8 cellular contexts compared by ENCODE assay signal in the genomic region with DNA sequence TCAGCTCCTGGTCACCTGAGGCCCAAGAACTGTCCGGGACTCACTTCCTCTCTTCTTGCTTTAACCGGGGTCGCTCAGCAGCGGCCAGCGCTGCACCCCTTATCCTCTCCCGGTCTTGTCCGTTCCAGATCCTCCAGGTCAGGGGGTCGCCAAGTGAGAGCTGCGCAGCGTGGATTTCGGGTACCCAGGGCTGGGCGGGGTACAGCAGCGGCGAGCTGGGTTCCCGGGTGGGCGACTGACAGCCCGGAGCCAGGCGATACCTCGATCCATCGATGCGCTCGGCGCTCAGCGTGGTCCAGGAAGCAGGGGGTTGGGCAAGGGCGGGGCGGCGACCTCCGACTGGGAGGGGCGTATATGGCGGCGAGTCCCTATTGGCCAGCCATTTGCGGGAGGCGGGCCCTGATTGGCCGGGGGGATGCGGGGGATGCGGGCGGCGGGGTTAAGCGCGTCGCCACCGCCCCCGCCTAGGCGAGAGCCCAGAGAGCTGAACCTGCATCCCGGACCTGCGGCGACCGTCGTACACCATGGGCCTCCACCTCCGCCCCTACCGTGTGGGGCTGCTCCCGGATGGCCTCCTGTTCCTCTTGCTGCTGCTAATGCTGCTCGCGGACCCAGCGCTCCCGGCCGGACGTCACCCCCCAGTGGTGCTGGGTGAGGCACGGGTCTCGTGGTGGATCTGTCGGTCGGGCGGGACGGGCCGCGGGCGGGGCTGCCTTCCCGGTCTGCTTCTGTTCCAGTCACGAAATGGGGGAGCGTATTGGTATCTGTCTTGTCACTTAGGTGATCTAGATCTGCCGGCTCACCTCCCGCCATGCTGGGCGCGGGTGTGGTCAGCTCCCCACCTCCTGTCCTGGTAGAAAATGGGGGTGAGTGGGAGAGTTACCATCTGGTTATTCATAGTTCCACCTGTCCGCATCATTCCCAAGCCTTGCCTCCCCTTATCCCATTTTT. TPM values are rescaled to one million over a fixed set of nuclear protein-coding genes. Genes with fewer than 3 reads are reported as not detected.
DNase-seq lines count a peak whose midpoint lies in the region; ATAC-seq and TF ChIP-seq lines count a peak whose summit lies in the region.

A gene with protein sequence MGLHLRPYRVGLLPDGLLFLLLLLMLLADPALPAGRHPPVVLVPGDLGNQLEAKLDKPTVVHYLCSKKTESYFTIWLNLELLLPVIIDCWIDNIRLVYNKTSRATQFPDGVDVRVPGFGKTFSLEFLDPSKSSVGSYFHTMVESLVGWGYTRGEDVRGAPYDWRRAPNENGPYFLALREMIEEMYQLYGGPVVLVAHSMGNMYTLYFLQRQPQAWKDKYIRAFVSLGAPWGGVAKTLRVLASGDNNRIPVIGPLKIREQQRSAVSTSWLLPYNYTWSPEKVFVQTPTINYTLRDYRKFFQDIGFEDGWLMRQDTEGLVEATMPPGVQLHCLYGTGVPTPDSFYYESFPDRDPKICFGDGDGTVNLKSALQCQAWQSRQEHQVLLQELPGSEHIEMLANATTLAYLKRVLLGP (plus strand): TSS at position 471 of the 951 bp plus-strand sequence. CDS start 54 bp downstream, at position 525.

- peak within 1 kb of the TSS; percentile 62 to 85 for H3K4me3 ChIP-seq in Panc1 (ENCODE audit: low read depth in 2 of 2, low read length in 2 of 2)
- H3K4me3 ChIP-seq in naive thymus-derived CD4-positive, alpha-beta T cell (ENCODE audit: low read length), result peak within 1 kb of the TSS; percentile 99

- peak within 1 kb of the TSS; percentile 72 for H3K27ac ChIP-seq in Panc1 (ENCODE audit: low read length)
- peak within 1 kb of the TSS; percentile 68 for H3K27ac ChIP-seq in naive thymus-derived CD4-positive, alpha-beta T cell (ENCODE audit: low read depth, low read length)

- no peaks in the 10 kb centered on the region for H3K27me3 ChIP-seq in Panc1 (ENCODE audit: control insufficient read depth, insufficient read depth, low read length)
- H3K27me3 ChIP-seq in naive thymus-derived CD4-positive, alpha-beta T cell (ENCODE audit: control insufficient read depth in 2 of 2, insufficient read depth in 2 of 2, low read length in 2 of 2), result no peaks in the 10 kb centered on the region

- TF ChIP-seq CTCF in Panc1 (IDR thresholded peaks at IDR 0.05), result no peak

- DNase-seq in DMS 273 treated with DMSO at 0.1 percent for 48 hours (lab: John Stamatoyannopoulos, UW) (peak; percentile 68), HUDEP-2 (lab: John Stamatoyannopoulos, UW; ENCODE audit: unreplicated experiment in 76 of 76) (peak in 74 of 76 experiments; percentile 43 to 96 (median 90)), Panc1 (ENCODE audit: low read depth, low spot score) (no peak), activated T-helper 1 cell treated with Interleukin-2 at 50 U/mL for 16 hours (ENCODE audit: low read depth) (peak; percentile 94), fibroblast of gingiva (ENCODE audit: low read depth) (peak; percentile 98)
- DNase-seq in naive thymus-derived CD4-positive, alpha-beta T cell, result peak; percentile 89 to 96 (median 94)
- DNase-seq in stimulated activated effector memory CD8-positive, alpha-beta T cell treated with anti-CD3 and anti-CD28 coated beads, Interleukin-12 subunit alpha, Interleukin-12 subunit beta, amount 100 ng/mL, for 72 hours (ENCODE audit: low spot score in 2 of 2), result peak; percentile 90 to 98

- POLR2A ChIA-PET in Panc1 (lab: Charles Lee), result no interaction called here
- POLR2A ChIA-PET in naive thymus-derived CD4-positive, alpha-beta T cell (lab: Charles Lee), result interaction anchor here (0.6 to 1.4 kb wide), 9 partner anchors 12 to 352 kb away, joined by 3 to 6 read pairs (median 3); a partner anchor contains a TSS

- peaks cover 9% of the 10 kb centered on the region for H3K4me1 ChIP-seq in Panc1 (ENCODE audit: control insufficient read depth, insufficient read depth, low read length)
- peaks cover 13 to 14% of the 10 kb centered on the region in 2 donors for H3K4me1 ChIP-seq in naive thymus-derived CD4-positive, alpha-beta T cell (ENCODE audit: control insufficient read depth in 2 of 2, insufficient read depth in 2 of 2, low read length in 2 of 2)

- H3K9me3 ChIP-seq in Panc1 (ENCODE audit: control insufficient read depth, insufficient read depth, low read depth, low read length), result no peaks in the 10 kb centered on the region
- no peaks in the 10 kb centered on the region for H3K9me3 ChIP-seq in naive thymus-derived CD4-positive, alpha-beta T cell (ENCODE audit: control insufficient read depth in 2 of 3, low read length in 3 of 3)

- peaks cover 0 to 7% (median 0%) of the 10 kb centered on the region in 5 donors for H3K36me3 Mint-ChIP-seq in naive thymus-derived CD4-positive, alpha-beta T cell
- peaks cover 20% of the 10 kb centered on the region for H3K36me3 Mint-ChIP-seq in stimulated activated effector memory CD8-positive, alpha-beta T cell treated with anti-CD3 and anti-CD28 coated beads, Interleukin-12 subunit alpha, Interleukin-12 subunit beta, amount 100 ng/mL, for 72 hours

- intact Hi-C loops in Panc1 (cut with micrococcal nuclease; ENCODE audit: unreplicated experiment), result loop anchor here (5.0 kb wide), 1 partner anchor 82 kb away; no protein-coding TSS in a partner anchor
- intact Hi-C loops in naive thymus-derived CD4-positive, alpha-beta T cell (cut with micrococcal nuclease), result loop anchor here (1.0 to 10.0 kb wide), 9 partner anchors 8 to 760 kb away; a partner anchor contains a TSS

- H3K4me1 Mint-ChIP-seq in naive thymus-derived CD4-positive, alpha-beta T cell, result peaks cover 8 to 33% (median 28%) of the 10 kb centered on the region in 7 donors
- peaks cover 37% of the 10 kb centered on the region for H3K4me1 Mint-ChIP-seq in stimulated activated effector memory CD8-positive, alpha-beta T cell treated with anti-CD3 and anti-CD28 coated beads, Interleukin-12 subunit alpha, Interleukin-12 subunit beta, amount 100 ng/mL, for 72 hours

- peaks cover 0 to 2% (median 0%) of the 10 kb centered on the region in 11 donors for H3K9me3 Mint-ChIP-seq in naive thymus-derived CD4-positive, alpha-beta T cell
- H3K9me3 Mint-ChIP-seq in stimulated activated effector memory CD8-positive, alpha-beta T cell treated with anti-CD3 and anti-CD28 coated beads, Interleukin-12 subunit alpha, Interleukin-12 subunit beta, amount 100 ng/mL, for 72 hours, result no peaks in the 10 kb centered on the region

- peak within 1 kb of the TSS; percentile 91 to 100 (median 98) for H3K4me3 Mint-ChIP-seq in naive thymus-derived CD4-positive, alpha-beta T cell
- peak within 1 kb of the TSS; percentile 98 for H3K4me3 Mint-ChIP-seq in stimulated activated effector memory CD8-positive, alpha-beta T cell treated with anti-CD3 and anti-CD28 coated beads, Interleukin-12 subunit alpha, Interleukin-12 subunit beta, amount 100 ng/mL, for 72 hours

- H3K36me3 ChIP-seq in Panc1 (ENCODE audit: control insufficient read depth, insufficient read depth, low read length), result no peaks in the 10 kb centered on the region
- peaks cover 0 to 19% (median 0%) of the 10 kb centered on the region in 3 experiments for H3K36me3 ChIP-seq in naive thymus-derived CD4-positive, alpha-beta T cell (ENCODE audit: control insufficient read depth in 2 of 3, insufficient read depth in 3 of 3, low read length in 3 of 3)

- ATAC-seq in GM21390 (IDR thresholded peaks at IDR 0.05; ENCODE audit: unreplicated experiment) (peak; percentile 92), Panc1 (peak; percentile 95)
- peak; percentile 99 for ATAC-seq in naive thymus-derived CD4-positive, alpha-beta T cell
- peak; percentile 93 for ATAC-seq in stimulated activated effector memory CD8-positive, alpha-beta T cell treated with anti-CD3 and anti-CD28 coated beads, Interleukin-12 subunit alpha, Interleukin-12 subunit beta, amount 100 ng/mL, for 72 hours

- in situ Hi-C loops in Panc1 (cut with HindIII; ENCODE audit: low pct_unique_long_range_greater_than_20kb, low sequenced_read_pairs), result no loop called here

- peaks cover 0 to 2% (median 0%) of the 10 kb centered on the region in 5 donors for H3K27me3 Mint-ChIP-seq in naive thymus-derived CD4-positive, alpha-beta T cell

- H3K27ac Mint-ChIP-seq in naive thymus-derived CD4-positive, alpha-beta T cell, result peak within 1 kb of the TSS; percentile 61 to 94 (median 86)
- peak within 1 kb of the TSS; percentile 93 for H3K27ac Mint-ChIP-seq in stimulated activated effector memory CD8-positive, alpha-beta T cell treated with anti-CD3 and anti-CD28 coated beads, Interleukin-12 subunit alpha, Interleukin-12 subunit beta, amount 100 ng/mL, for 72 hours

- no TSS peak for BruUV-seq in Panc1 (replicated peaks; lab: Mats Ljungman, UMichigan)

- CTCF ChIA-PET in Panc1 (lab: Charles Lee), result interaction anchor here (1.0 kb wide), 1 partner anchor 16 kb away, joined by 3 read pairs; no protein-coding TSS in a partner anchor
- CTCF ChIA-PET in naive thymus-derived CD4-positive, alpha-beta T cell (lab: Charles Lee), result interaction anchor here (0.9 to 2.3 kb wide), 4 partner anchors 16 to 151 kb away, joined by 4 to 9 read pairs (median 8); a partner anchor contains a TSS

RNA-seq across cellular contexts. Expression of the gene that starts here (rescaled TPM):
- total RNA-seq in Panc1 (2021; ENCODE audit: unreplicated experiment), result 14.3 TPM
- polyA plus RNA-seq in Panc1 (2012; ENCODE audit: insufficient read length), result 14.7 TPM
- 10 to 100 TPM in 2 of 5 experiments, 1 to 10 TPM in 3; 8.5 to 16.8 (median 9.9) TPM for total RNA-seq in naive thymus-derived CD4-positive, alpha-beta T cell
- polyA plus RNA-seq in naive thymus-derived CD4-positive, alpha-beta T cell, result 10 to 100 TPM in 1 of 2 donors, 1 to 10 TPM in 1; 6.8 to 15.6 TPM
